In the genomic region with DNA sequence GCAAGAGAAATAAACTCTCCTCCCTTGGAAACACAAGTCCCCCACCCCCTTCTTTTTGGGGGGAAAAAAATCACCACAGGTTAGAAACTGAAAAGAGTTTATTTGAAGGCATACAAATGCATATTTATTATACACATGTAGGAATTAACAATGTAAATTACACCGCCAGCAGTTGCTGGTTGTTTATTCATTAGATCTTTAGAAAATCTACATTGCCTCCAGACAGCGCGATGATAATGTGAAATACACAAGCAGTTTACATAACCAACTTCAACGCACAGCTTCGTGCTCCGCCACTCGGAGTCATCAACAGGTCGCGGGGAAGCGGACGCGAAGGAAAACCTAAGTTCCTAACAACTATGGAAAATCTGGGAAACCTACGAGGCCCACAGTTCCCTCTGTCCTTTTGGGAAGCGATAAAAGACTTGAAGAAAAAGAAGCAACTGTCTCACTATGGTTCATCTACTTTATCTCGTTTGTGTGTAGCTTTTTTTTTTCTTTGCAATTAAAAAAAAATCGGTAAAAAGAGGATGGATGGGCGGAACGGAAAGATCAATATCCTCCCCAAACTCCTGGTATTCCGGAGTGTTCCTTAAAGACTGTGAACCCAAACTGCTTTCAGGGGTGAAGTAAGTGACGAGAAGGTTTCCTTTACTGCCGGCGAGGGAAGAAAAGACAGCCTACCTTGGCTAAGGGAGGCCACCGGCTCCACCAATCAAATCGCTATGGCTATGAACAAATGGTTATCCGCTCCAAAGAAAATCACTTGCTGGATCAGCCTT, we compare ENCODE assay signal across 19 cellular contexts. TPM values are rescaled to one million over a fixed set of nuclear protein-coding genes. Genes with fewer than 3 reads are reported as not detected.
DNase-seq lines count a peak whose midpoint lies in the region; FAIRE-seq and TF ChIP-seq lines count a peak whose summit lies in the region.
"Had no signal": no experiment of that assay in that cellular context is flagged by ENCODE, and none has a peak within 500 bp of the region (broad histone marks: within the 10 kb centered on the region; RNA-seq: fewer than 3 reads in every experiment).

No MANE protein-coding gene starts in this region.

- peak; percentile 65 for DNase-seq in activated CD4-positive, alpha-beta T cell treated with anti-CD3 and anti-CD28 coated beads, Interleukin-2, amount 10 ng/mL, durations not matched to agents 24 days and 14 days
- DNase-seq in activated CD4-positive, alpha-beta T cell treated with anti-CD3 and anti-CD28 coated beads, Interleukin-2, amount 50 U/mL, for 48 hours = no peak
- peak in 1 of 2 experiments; percentile 55 for DNase-seq in H1 (ENCODE audit: low read depth in 1 of 2, low spot score in 2 of 2)
- DNase-seq in neuronal stem cell (ENCODE audit: low spot score) = peak; percentile 24
- no peak for DNase-seq in GM23248
- DNase-seq in inferior parietal cortex (ENCODE audit: extremely low spot score) = no peak
- DNase-seq in stimulated activated CD4-positive, alpha-beta T cell treated with anti-CD3 and anti-CD28 coated beads, Interleukin-1b, Interleukin-23, amount 100 ng/mL, for 48 hours = no peak
- DNase-seq: activated CD4-positive, CD25-positive, alpha-beta regulatory T cell; amygdala; GDM1; NCI-H187 treated with DMSO at 0.1 percent for 48 hours; NCI-H524 treated with DMSO at 0.1 percent for 48 hours; thyroid gland had no signal

- H4K20me1 ChIP-seq in H1 (replicated peaks in 1 of 2; ENCODE audit: control insufficient read depth in 1 of 2, insufficient read depth in 2 of 2, low read length in 2 of 2) (no peaks in the 10 kb centered on the region), GM23248 (ENCODE audit: insufficient read depth) (no peaks in the 10 kb centered on the region)

- H3K4me2 ChIP-seq in H1 (ENCODE audit: insufficient read depth in 1 of 2, low read depth in 2 of 2, low read length in 2 of 2) = peak overlapping the region; percentile 98 to 100
- H3K4me2 ChIP-seq in neuronal stem cell (ENCODE audit: insufficient read depth, low read length, poor library complexity, severe bottlenecking) = no peak overlapping the region
- no peak overlapping the region for H3K4me2 ChIP-seq in GM23248 (ENCODE audit: unreplicated experiment)

- H2BK5ac ChIP-seq in H1 (ENCODE audit: low read depth, low read length) = peak overlapping the region; percentile 40; the same call in 1 of the 2 replicates
- H2BK5ac ChIP-seq in neuronal stem cell (ENCODE audit: low read length) = no peak overlapping the region

- H3K9me3 ChIP-seq in HUES64 (ENCODE audit: insufficient read depth, low read depth, low read length) (no peaks in the 10 kb centered on the region), H1 (ENCODE audit: insufficient read depth in 2 of 2, low read depth in 1 of 2, low read length in 1 of 2) (no peaks in the 10 kb centered on the region), neuronal stem cell (replicated peaks in 1 of 2; ENCODE audit: control insufficient read depth in 2 of 2, insufficient read depth in 1 of 2, low read depth in 1 of 2, low read length in 2 of 2) (peaks cover 0 to 17% of the 10 kb centered on the region in 2 donors), GM23248 (ENCODE audit: low read depth) (no peaks in the 10 kb centered on the region)
- H3K9me3 ChIP-seq: left lung, thyroid gland had no signal

- H3K9me3 Mint-ChIP-seq in activated CD4-positive, alpha-beta T cell treated with anti-CD3 and anti-CD28 coated beads, Interleukin-2, amount 10 ng/mL, durations not matched to agents 24 days and 14 days = peaks cover 4% of the 10 kb centered on the region

- H3K23me2 ChIP-seq in H1 (ENCODE audit: low read depth, low read length) = peaks cover 42% of the 10 kb centered on the region

- WGBS in HUES64 = 3% methylated on average over 23 of the region's 25 CpGs
- 2% methylated on average over 25 of the region's 25 CpGs; no CpG with 5 or more reads in 1 of the 2 experiments for WGBS in H1 (ENCODE audit: extremely low coverage in 1 of 2, insufficient coverage in 1 of 2, insufficient read length in 1 of 2, insufficient replicate concordance in 2 of 2, low coverage in 1 of 2, low lambda C conversion rate in 2 of 2, missing lambda C conversion rate in 1 of 2), 2 experiments
- WGBS in neuronal stem cell (ENCODE audit: extremely low coverage in 2 of 2, insufficient read length in 2 of 2, insufficient replicate concordance in 1 of 2), 2 donors = no CpG with 5 or more reads among the region's 25 CpGs
- 29 to 31% methylated on average over 25 of the region's 25 CpGs for WGBS in GM23248 (ENCODE audit: low coverage in 1 of 2, low lambda C conversion rate in 2 of 2, missing lambda C conversion rate in 2 of 2), 2 experiments

- no peaks in the 10 kb centered on the region for H3K79me2 ChIP-seq in H1 (ENCODE audit: control insufficient read depth in 1 of 2, insufficient read depth in 2 of 2, low read length in 2 of 2)
- H3K79me2 ChIP-seq in GM23248 (ENCODE audit: insufficient read depth) = no peaks in the 10 kb centered on the region

- H3K4me3 ChIP-seq in HUES64 (ENCODE audit: low read length) (peak overlapping the region; percentile 62), H1 (ENCODE audit: extremely low read depth in 1 of 4, insufficient read depth in 2 of 4, low read depth in 3 of 4, low read length in 4 of 4) (peak overlapping the region; percentile 31 to 63 (median 58)), neuronal stem cell (ENCODE audit: low read length in 2 of 2) (no peak overlapping the region), GM23248 (no peak overlapping the region)
- H3K4me3 ChIP-seq: left lung, thyroid gland had no signal

- TF ChIP-seq RAD21 in H1 (IDR thresholded peaks at IDR 0.05 in 1 of 2, conservative IDR thresholded peaks at IDR 0.05 in 1 of 2; ENCODE audit: low read depth in 2 of 2, low read length in 2 of 2) = no peak

- no peaks in the 10 kb centered on the region for H3K9me2 ChIP-seq in GM23248 (ENCODE audit: insufficient read depth)

- H3K27ac Mint-ChIP-seq in activated CD4-positive, alpha-beta T cell treated with anti-CD3 and anti-CD28 coated beads, Interleukin-2, amount 10 ng/mL, durations not matched to agents 24 days and 14 days = no peak overlapping the region

- TF ChIP-seq CTCF in H1 (IDR thresholded peaks at IDR 0.05; ENCODE audit: control extremely low read depth in 1 of 3, insufficient read depth in 1 of 3, low read depth in 1 of 3, low read length in 3 of 3) = no peak

- no peak overlapping the region; the same call in 1 of the 2 replicates for H2BK20ac ChIP-seq in H1 (ENCODE audit: low read length)

- H3K14ac ChIP-seq in H1 (ENCODE audit: insufficient read length) (no peak overlapping the region), neuronal stem cell (ENCODE audit: low read length) (no peak overlapping the region)

- no peak overlapping the region for H2BK120ac ChIP-seq in H1 (replicated peaks; ENCODE audit: low read depth, low read length)
- no peak overlapping the region for H2BK120ac ChIP-seq in neuronal stem cell (ENCODE audit: low read depth, low read length)

- no peak for TF ChIP-seq POLR2A in H1 (IDR thresholded peaks at IDR 0.05; ENCODE audit: control extremely low read depth in 1 of 2, low read depth in 2 of 2, low read length in 2 of 2)

- H3K4me3 Mint-ChIP-seq in activated CD4-positive, alpha-beta T cell treated with anti-CD3 and anti-CD28 coated beads, Interleukin-2, amount 10 ng/mL, durations not matched to agents 24 days and 14 days = peak overlapping the region; percentile 85

- H3K27me3 ChIP-seq in HUES64 (ENCODE audit: insufficient read depth, low read length) = peaks cover 65% of the 10 kb centered on the region
- peaks cover 0 to 50% (median 29%) of the 10 kb centered on the region in 4 experiments; a peak in 6 of 7 replicates for H3K27me3 ChIP-seq in H1 (replicated peaks in 1 of 4; ENCODE audit: control insufficient read depth in 3 of 4, extremely low read depth in 1 of 4, insufficient read depth in 3 of 4, low read length in 3 of 4)
- H3K27me3 ChIP-seq in neuronal stem cell (ENCODE audit: control insufficient read depth in 3 of 3, insufficient read depth in 3 of 3, low read depth in 1 of 3, low read length in 3 of 3) = peaks cover 0 to 64% (median 15%) of the 10 kb centered on the region in 3 experiments
- H3K27me3 ChIP-seq in GM23248 (replicated peaks; ENCODE audit: insufficient read depth) = peaks cover 97% of the 10 kb centered on the region

- H4K91ac ChIP-seq in H1 (replicated peaks; ENCODE audit: insufficient read length, low read length) = no peak overlapping the region
- H4K91ac ChIP-seq in neuronal stem cell (ENCODE audit: low read depth, low read length, poor library complexity) = no peak overlapping the region

- H3K27ac ChIP-seq in HUES64 (ENCODE audit: low read depth, low read length) (peak overlapping the region; percentile 80; the same call in 1 of the 2 replicates), H1 (ENCODE audit: low read depth, low read length) (no peak overlapping the region), neuronal stem cell (replicated peaks; ENCODE audit: low read length) (no peak overlapping the region), GM23248 (no peak overlapping the region)
- H3K27ac ChIP-seq: left lung, thyroid gland had no signal

- peak overlapping the region; percentile 65; the same call in 1 of the 2 replicates for H3K9ac ChIP-seq in HUES64 (ENCODE audit: low read depth, low read length)
- H3K9ac ChIP-seq in H1 (replicated peaks in 1 of 4; ENCODE audit: extremely low read depth in 1 of 4, low read depth in 3 of 4, low read length in 3 of 4) = peak overlapping the region in 1 of 4 experiments; percentile 14; a peak in 2 of 7 replicates
- no peak overlapping the region for H3K9ac ChIP-seq in neuronal stem cell (ENCODE audit: low read depth, low read length, poor library complexity)
- H3K9ac ChIP-seq in GM23248 = no peak overlapping the region

- H3K18ac ChIP-seq in H1 (ENCODE audit: extremely low read depth, low read length) = peak overlapping the region; percentile 60; the same call in 1 of the 2 replicates
- no peak overlapping the region for H3K18ac ChIP-seq in neuronal stem cell (ENCODE audit: low read length)

- H3K4me1 ChIP-seq in HUES64 (ENCODE audit: insufficient read depth, low read length) = peaks cover 46% of the 10 kb centered on the region
- peaks cover 9 to 28% (median 18%) of the 10 kb centered on the region in 4 experiments for H3K4me1 ChIP-seq in H1 (replicated peaks in 1 of 4; ENCODE audit: control insufficient read depth in 3 of 4, insufficient read depth in 4 of 4, low read length in 3 of 4)
- H3K4me1 ChIP-seq in neuronal stem cell (ENCODE audit: control insufficient read depth in 2 of 2, insufficient read depth in 1 of 2, low read depth in 1 of 2, low read length in 2 of 2) = peaks cover 29 to 37% of the 10 kb centered on the region in 2 donors
- H3K4me1 ChIP-seq in GM23248 (ENCODE audit: insufficient read depth) = no peaks in the 10 kb centered on the region

- H2AFZ ChIP-seq in H1 (ENCODE audit: low read length) = 0 out of 2 replicates have a peak overlapping the region, but pooled peaks have one; percentile 21
- H2AFZ ChIP-seq in neuronal stem cell (ENCODE audit: low read length) = no peak overlapping the region
- no peak overlapping the region for H2AFZ ChIP-seq in GM23248

- no peaks in the 10 kb centered on the region for H3F3A ChIP-seq in GM23248 (ENCODE audit: insufficient read depth)

- no peak overlapping the region for H2AK5ac ChIP-seq in H1 (ENCODE audit: low read depth, low read length)
- no peak overlapping the region for H2AK5ac ChIP-seq in neuronal stem cell (ENCODE audit: low read depth, low read length)

- peak; percentile 24 for FAIRE-seq in H1 (lab: Jason Lieb, UNC)

- intact Hi-C loops in activated CD4-positive, alpha-beta T cell treated with anti-CD3 and anti-CD28 coated beads, Interleukin-2, amount 10 ng/mL, durations not matched to agents 24 days and 14 days (cut with micrococcal nuclease) = loop anchor here (2.0 to 5.0 kb wide), 2 partner anchors 77 to 332 kb away; no protein-coding TSS in a partner anchor

- H3K27me3 Mint-ChIP-seq in activated CD4-positive, alpha-beta T cell treated with anti-CD3 and anti-CD28 coated beads, Interleukin-2, amount 10 ng/mL, durations not matched to agents 24 days and 14 days = peaks cover 92% of the 10 kb centered on the region

- peaks cover 40% of the 10 kb centered on the region for H3K4me1 Mint-ChIP-seq in activated CD4-positive, alpha-beta T cell treated with anti-CD3 and anti-CD28 coated beads, Interleukin-2, amount 10 ng/mL, durations not matched to agents 24 days and 14 days

- no peak overlapping the region for H3K23ac ChIP-seq in H1 (ENCODE audit: insufficient read length)
- no peak overlapping the region for H3K23ac ChIP-seq in neuronal stem cell (ENCODE audit: low read depth, low read length, poor library complexity)

- TF ChIP-seq EP300 in H1 (IDR thresholded peaks at IDR 0.05; ENCODE audit: borderline replicate concordance in 1 of 2, low read depth in 2 of 2, low read length in 2 of 2) = no peak

- H3K36me3 ChIP-seq in HUES64 (ENCODE audit: insufficient read depth, low read length) (no peaks in the 10 kb centered on the region), H1 (ENCODE audit: control insufficient read depth in 2 of 4, insufficient read depth in 4 of 4, low read length in 3 of 4) (no peaks in the 10 kb centered on the region), neuronal stem cell (replicated peaks in 1 of 2; ENCODE audit: control insufficient read depth in 2 of 2, insufficient read depth in 2 of 2, low read length in 2 of 2) (peaks cover 0 to 25% of the 10 kb centered on the region in 2 donors), GM23248 (ENCODE audit: low read depth) (no peaks in the 10 kb centered on the region)
- H3K36me3 ChIP-seq: left lung, thyroid gland had no signal

- H4K8ac ChIP-seq in H1 (ENCODE audit: extremely low read depth, insufficient read depth, low read length) = no peak overlapping the region
- H4K8ac ChIP-seq in neuronal stem cell (ENCODE audit: low read depth, low read length) = no peak overlapping the region

- no peak overlapping the region for H3K56ac ChIP-seq in H1 (replicated peaks; ENCODE audit: insufficient read length, low read depth, low read length)

- H2BK15ac ChIP-seq in H1 (ENCODE audit: low read length) (no peak overlapping the region), neuronal stem cell (ENCODE audit: low read length) (no peak overlapping the region)

- POLR2A ChIA-PET in H1 (lab: Charles Lee; ENCODE audit: partially characterized antibody) = interaction anchor here (0.6 to 2.8 kb wide), 12 partner anchors 8 to 181 kb away, joined by 3 to 24 read pairs (median 4); a partner anchor contains a TSS

- CTCF ChIA-PET in H1 (lab: Charles Lee; ENCODE audit: partially characterized antibody) = interaction anchor here (1.3 to 4.0 kb wide), 7 partner anchors 9 to 271 kb away, joined by 3 to 33 read pairs (median 11); a partner anchor contains a TSS

- H3K4ac ChIP-seq in H1 (replicated peaks; ENCODE audit: insufficient read length, low read depth, low read length) (no peak overlapping the region), neuronal stem cell (ENCODE audit: low read length) (no peak overlapping the region)

- peaks cover 2% of the 10 kb centered on the region for H3K36me3 Mint-ChIP-seq in activated CD4-positive, alpha-beta T cell treated with anti-CD3 and anti-CD28 coated beads, Interleukin-2, amount 10 ng/mL, durations not matched to agents 24 days and 14 days (ENCODE audit: low read depth)

- H4K5ac ChIP-seq in H1 (ENCODE audit: insufficient read length, low read depth, low read length) = no peak overlapping the region

- H3K79me1 ChIP-seq in H1 (ENCODE audit: low read depth, low read length) = no peaks in the 10 kb centered on the region
- no peaks in the 10 kb centered on the region for H3K79me1 ChIP-seq in neuronal stem cell (ENCODE audit: low read depth, low read length)

- H2BK12ac ChIP-seq in H1 (ENCODE audit: low read depth, low read length) = peak overlapping the region; percentile 68; the same call in 1 of the 2 replicates
- no peak overlapping the region for H2BK12ac ChIP-seq in neuronal stem cell (ENCODE audit: low read length)

- in situ Hi-C loops in GM23248 (cut with MboI) = no loop called here

RNA-seq across cellular contexts. Expression of a gene that starts 8.4 kb away (rescaled TPM):
- 0.54 and 0.68 TPM in 2 replicates for total RNA-seq in activated CD4-positive, alpha-beta T cell treated with anti-CD3 and anti-CD28 coated beads, Interleukin-2, amount 10 ng/mL, durations not matched to agents 24 days and 14 days
- 16.4 TPM for polyA plus RNA-seq in HUES64 (2013, experiment 1 of 2)
- 23.1 TPM for polyA plus RNA-seq in HUES64 (2013, experiment 2 of 2)
- total RNA-seq in H1 (2021; fragmentation: NEBNext Ultra II Directional; extraction: Animal tissue kit (Norgen Biotek cat#: 25700)) = 1.5 and 2.1 TPM in 2 replicates
- polyA plus RNA-seq in H1 (2011; rRNA removed) (0.92 and 2.7 TPM in 2 replicates), GM23248 (2016; fragmentation: Nextera tagmentation; extraction: Ambion mirVana) (not detected in 2 replicates)
- polyA plus RNA-seq in H1 (2011; cell fraction: cytosol; rRNA removed) = 1.1 TPM
- 1.4 TPM for polyA plus RNA-seq in H1 (2011; cell fraction: nucleus; rRNA removed)
- polyA plus RNA-seq in H1 (2012, experiment 1 of 2) = 0.98 to 1.2 TPM (median 1.0 TPM) in 4 replicates
- 0.89 TPM for polyA plus RNA-seq in H1 (2012, experiment 2 of 2)
- polyA plus RNA-seq in H1 (2013, experiment 1 of 2) = 2.1 TPM
- polyA plus RNA-seq in H1 (2013, experiment 2 of 2) = 1.8 TPM
- 0.05 and 0.41 TPM in 2 replicates for polyA minus RNA-seq in H1 (2011; rRNA and poly(A)+ RNA removed)
- polyA minus RNA-seq in H1 (2011; cell fraction: cytosol; rRNA and poly(A)+ RNA removed) = 0.95 TPM
- polyA minus RNA-seq in H1 (2011; cell fraction: nucleus; rRNA and poly(A)+ RNA removed) = 1.6 TPM
- polyA plus RNA-seq in neuronal stem cell (2013, experiment 1 of 2) = 0.06 TPM
- polyA plus RNA-seq in neuronal stem cell (2013, experiment 2 of 2) = 0.12 TPM
- not detected in 2 replicates for total RNA-seq in GM23248 (2014; rRNA removed; shearing (Covaris generic))
- total RNA-seq: epithelial cell of proximal tubule, glomerular endothelial cell, left lung, MCF 10A, renal cortical epithelial cell, thyroid gland had no signal

Comparison
In these comparisons a context has a peak if more than half of its experiments do, and no peak if none do; other contexts are left out.
1. DNase-seq: peak in activated CD4-positive, alpha-beta T cell treated with anti-CD3 and anti-CD28 coated beads, Interleukin-2, amount 10 ng/mL, durations not matched to agents 24 days and 14 days (single experiment) and neuronal stem cell (single experiment); none in activated CD4-positive, alpha-beta T cell treated with anti-CD3 and anti-CD28 coated beads, Interleukin-2, amount 50 U/mL, for 48 hours (0 of 2), GM23248 (single experiment), inferior parietal cortex (single experiment) and stimulated activated CD4-positive, alpha-beta T cell treated with anti-CD3 and anti-CD28 coated beads, Interleukin-1b, Interleukin-23, amount 100 ng/mL, for 48 hours (single experiment).
2. H3K4me3 ChIP-seq: peak in HUES64 (single experiment) and H1 (4 of 4); none in neuronal stem cell (0 of 2) and GM23248 (single experiment).
3. H3K4me2 ChIP-seq: peak in H1 (2 of 2); none in neuronal stem cell (single experiment) and GM23248 (single experiment).